Comparison of ENCODE assay signal across 11 cellular contexts in genomic region chr17:15398736-15399331, GRCh38. TPM values are rescaled to one million over a fixed set of nuclear protein-coding genes. Genes with fewer than 3 reads are reported as not detected.
A peak's percentile ranks its signal among the peaks of the same experiment; 100 is the strongest.
DNase-seq lines count a peak whose midpoint lies in the region; ATAC-seq and TF ChIP-seq lines count a peak whose summit lies in the region.
"Had no signal": no experiment of that assay in that cellular context is flagged by ENCODE, and none has a peak within 500 bp of the region (broad histone marks: within the 10 kb centered on the region; RNA-seq: fewer than 3 reads in every experiment).

No MANE protein-coding gene starts in this region.

- H3K4me3 ChIP-seq in HUES6 (ENCODE audit: low read depth, low read length): no peak overlapping the region
- no peak overlapping the region for H3K4me3 ChIP-seq in brain microvascular endothelial cell (ENCODE audit: low read depth, low read length)
- no peak overlapping the region for H3K4me3 ChIP-seq in stomach

- TF ChIP-seq CTCF in brain microvascular endothelial cell (IDR thresholded peaks at IDR 0.05; ENCODE audit: low read depth, low read length, missing control alignments): no peak
- no peak for TF ChIP-seq CTCF in stomach (IDR thresholded peaks at IDR 0.05)

- WGBS in stomach, 5 donors: 19 to 50% (median 35%) methylated on average over 4 to 5 of the region's 5 CpGs

- H3K36me3 ChIP-seq in HUES6 (ENCODE audit: control insufficient read depth, insufficient read depth, low read length) (no peaks in the 10 kb centered on the region), brain microvascular endothelial cell (replicated peaks) (no peaks in the 10 kb centered on the region), stomach (no peaks in the 10 kb centered on the region)

- no peak for TF ChIP-seq POLR2A in stomach (IDR thresholded peaks at IDR 0.05)

- H3K27ac Mint-ChIP-seq in activated naive CD4-positive, alpha-beta T cell treated with anti-CD3 and anti-CD28 coated beads for 36 hours: no peak overlapping the region
- no peak overlapping the region for H3K27ac Mint-ChIP-seq in T-helper 17 cell
- H3K27ac Mint-ChIP-seq: activated T-helper 1 cell treated with anti-CD3 and anti-CD28 coated beads, Interleukin-12 subunit alpha, Interleukin-12 subunit beta, Interleukin-2, Interleukin-4 antibody, amounts not matched to agents 30 ng/mL and 10 ng/mL and 1 ng/mL, durations not matched to agents 14 hours and 24 hours and 36 hours; T-helper 1 cell treated with Interleukin-12 subunit alpha and Interleukin-12 subunit beta and Interleukin-4 antibody, amounts not matched to agents 30 μg/mL and 1 μg/mL, for 36 hours had no signal

- CTCF ChIA-PET in activated naive CD4-positive, alpha-beta T cell treated with anti-CD3 and anti-CD28 coated beads for 36 hours (lab: Charles Lee): no interaction called here

- H3K9me3 ChIP-seq in HUES6 (ENCODE audit: control insufficient read depth, insufficient read depth, low read depth, low read length) (0 out of 2 replicates have a peak, but pooled peaks cover 2% of the 10 kb centered on the region), stomach (no peaks in the 10 kb centered on the region), T-helper 17 cell (ENCODE audit: control insufficient read depth, low read length, poor library complexity, severe bottlenecking) (no peaks in the 10 kb centered on the region)

- no peak for TF ChIP-seq EP300 in stomach (IDR thresholded peaks at IDR 0.05)

- H3K4me1 ChIP-seq in HUES6 (ENCODE audit: control insufficient read depth, insufficient read depth, low read length): peaks cover 14% of the 10 kb centered on the region; the same call in 1 of the 2 replicates
- H3K4me1 ChIP-seq in stomach: peaks cover 11 to 40% (median 21%) of the 10 kb centered on the region in 4 donors

- H3K4me1 Mint-ChIP-seq in activated naive CD4-positive, alpha-beta T cell treated with anti-CD3 and anti-CD28 coated beads for 36 hours (ENCODE audit: low read depth): no peaks in the 10 kb centered on the region
- H3K4me1 Mint-ChIP-seq in T-helper 17 cell: peaks cover 4% of the 10 kb centered on the region

- no peaks in the 10 kb centered on the region for H3K27me3 ChIP-seq in HUES6 (ENCODE audit: control insufficient read depth, insufficient read depth, low read length)
- no peaks in the 10 kb centered on the region for H3K27me3 ChIP-seq in brain microvascular endothelial cell (replicated peaks)
- no peaks in the 10 kb centered on the region for H3K27me3 ChIP-seq in stomach

- intact Hi-C loops in stomach (cut with DNase I; ENCODE audit: low total_unique reads): no loop called here
- intact Hi-C loops in activated naive CD4-positive, alpha-beta T cell treated with anti-CD3 and anti-CD28 coated beads for 36 hours (cut with micrococcal nuclease): no loop called here

- H3K27me3 Mint-ChIP-seq in activated naive CD4-positive, alpha-beta T cell treated with anti-CD3 and anti-CD28 coated beads for 36 hours (ENCODE audit: low read depth): peaks cover 5% of the 10 kb centered on the region
- peaks cover 46% of the 10 kb centered on the region for H3K27me3 Mint-ChIP-seq in T-helper 17 cell

- peak overlapping the region; percentile 36; the same call in 1 of the 2 replicates for H3K27ac ChIP-seq in HUES6 (ENCODE audit: low read depth, low read length)
- no peak overlapping the region for H3K27ac ChIP-seq in brain microvascular endothelial cell
- H3K27ac ChIP-seq in stomach: peak overlapping the region in 4 of 5 donors; percentile 40 to 84 (median 70)

- peak overlapping the region; percentile 47 for H3K9ac ChIP-seq in HUES6 (ENCODE audit: low read length)

- ATAC-seq in HG03196 (IDR thresholded peaks at IDR 0.05; ENCODE audit: unreplicated experiment) (no peak), T-helper 17 cell (no peak)

- in situ Hi-C loops in brain microvascular endothelial cell (cut with HindIII; ENCODE audit: low pct_ligation_motif_present, low sequenced_read_pairs): no loop called here

- no peaks in the 10 kb centered on the region for H3K36me3 Mint-ChIP-seq in activated naive CD4-positive, alpha-beta T cell treated with anti-CD3 and anti-CD28 coated beads for 36 hours (ENCODE audit: low read depth)
- H3K36me3 Mint-ChIP-seq in T-helper 17 cell (ENCODE audit: low read depth): no peaks in the 10 kb centered on the region

- H3K4me3 Mint-ChIP-seq in activated naive CD4-positive, alpha-beta T cell treated with anti-CD3 and anti-CD28 coated beads for 36 hours: no peak overlapping the region
- no peak overlapping the region for H3K4me3 Mint-ChIP-seq in T-helper 17 cell
- H3K4me3 Mint-ChIP-seq: activated T-helper 1 cell treated with anti-CD3 and anti-CD28 coated beads, Interleukin-12 subunit alpha, Interleukin-12 subunit beta, Interleukin-2, Interleukin-4 antibody, amounts not matched to agents 30 ng/mL and 10 ng/mL and 1 ng/mL, durations not matched to agents 14 hours and 24 hours and 36 hours; T-helper 1 cell treated with Interleukin-12 subunit alpha and Interleukin-12 subunit beta and Interleukin-4 antibody, amounts not matched to agents 30 μg/mL and 1 μg/mL, for 36 hours had no signal

- no peaks in the 10 kb centered on the region for H3K9me3 Mint-ChIP-seq in activated naive CD4-positive, alpha-beta T cell treated with anti-CD3 and anti-CD28 coated beads for 36 hours
- H3K9me3 Mint-ChIP-seq: activated T-helper 1 cell treated with anti-CD3 and anti-CD28 coated beads, Interleukin-12 subunit alpha, Interleukin-12 subunit beta, Interleukin-2, Interleukin-4 antibody, amounts not matched to agents 30 ng/mL and 10 ng/mL and 1 ng/mL, durations not matched to agents 14 hours and 24 hours and 36 hours; T-helper 1 cell treated with Interleukin-12 subunit alpha and Interleukin-12 subunit beta and Interleukin-4 antibody, amounts not matched to agents 30 μg/mL and 1 μg/mL, for 36 hours had no signal

- DNase-seq in brain microvascular endothelial cell (peak; percentile 61), hepatic stellate cell (ENCODE audit: low spot score) (peak; percentile 68), stomach (no peak), T-helper 17 cell (no peak)
- no peak for DNase-seq in activated naive CD4-positive, alpha-beta T cell treated with anti-CD3 and anti-CD28 coated beads for 36 hours
- DNase-seq: NCI-H2107; stimulated activated CD4-positive, alpha-beta T cell treated with anti-CD3 and anti-CD28 coated beads, Interleukin-4, amount 100 ng/mL, for 24 hours had no signal

RNA-seq across cellular contexts. Expression of gene TEKT3, which starts 57.4 kb away (rescaled TPM):
- total RNA-seq in stomach (under 1 TPM in 1 of 5 donors, not detected in 4; 0.92 TPM), T-helper 17 cell (not detected)
- 1 to 10 TPM in 1 of 3 donors, under 1 TPM in 1, not detected in 1; 0.65 to 2.7 TPM for polyA plus RNA-seq in stomach
- not detected for total RNA-seq in activated naive CD4-positive, alpha-beta T cell treated with anti-CD3 and anti-CD28 coated beads for 36 hours
- total RNA-seq: activated T-helper 1 cell treated with anti-CD3 and anti-CD28 coated beads, Interleukin-12 subunit alpha, Interleukin-12 subunit beta, Interleukin-2, Interleukin-4 antibody, amounts not matched to agents 30 ng/mL and 10 ng/mL and 1 ng/mL, durations not matched to agents 14 hours and 24 hours and 36 hours had no signal

Comparison
In these comparisons a context has a peak if more than half of its experiments do, and no peak if none do; other contexts are left out.
1. DNase-seq: peak in brain microvascular endothelial cell (single experiment) and hepatic stellate cell (single experiment); none in stomach (single experiment), activated naive CD4-positive, alpha-beta T cell treated with anti-CD3 and anti-CD28 coated beads for 36 hours (single experiment) and T-helper 17 cell (0 of 3).